Comparison of ENCODE assay signal across 9 cellular contexts in the genomic region with DNA sequence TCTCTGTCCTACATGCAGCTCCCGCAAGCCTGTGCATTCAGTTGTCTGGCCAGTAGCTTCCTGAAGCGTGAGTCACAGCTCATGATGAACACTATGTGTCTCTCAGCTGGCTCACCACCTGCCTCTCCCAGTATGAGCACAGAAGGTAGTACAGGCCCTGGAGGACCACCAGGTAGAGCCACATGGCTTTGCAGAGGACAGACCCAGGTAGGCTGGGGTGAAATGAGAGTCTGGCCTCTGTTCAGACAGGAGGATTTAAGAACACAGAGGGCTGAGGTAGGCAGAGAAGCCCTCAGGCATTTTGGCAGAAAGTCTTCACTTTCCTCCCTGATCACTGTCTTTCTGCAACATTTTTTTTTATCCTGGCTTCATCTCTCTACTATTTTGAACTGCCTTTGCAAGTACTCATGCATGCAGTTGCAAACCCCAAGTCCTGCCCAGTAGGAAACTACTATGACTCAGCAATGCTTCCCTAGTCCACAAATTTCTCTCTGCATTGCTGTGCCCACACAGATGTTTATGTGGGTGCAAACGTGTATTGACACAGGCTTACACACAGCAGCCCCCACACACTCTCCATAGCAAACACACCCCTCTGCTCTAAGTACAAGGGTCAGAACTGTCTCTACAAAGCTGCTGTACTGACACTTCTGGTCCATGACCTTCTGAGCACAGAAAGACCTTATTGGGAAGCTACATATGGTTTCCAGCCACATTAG. TPM values are rescaled to one million over a fixed set of nuclear protein-coding genes. Genes with fewer than 3 reads are reported as not detected.
A peak's percentile ranks its signal among the peaks of the same experiment; 100 is the strongest.
DNase-seq lines count a peak whose midpoint lies in the region; TF ChIP-seq lines count a peak whose summit lies in the region.
"Had no signal": no experiment of that assay in that cellular context is flagged by ENCODE, and none has a peak within 500 bp of the region (broad histone marks: within the 10 kb centered on the region; RNA-seq: fewer than 3 reads in every experiment).

No MANE protein-coding gene starts in this region.

- peak; percentile 69 for DNase-seq in GDM1 (lab: John Stamatoyannopoulos, UW)
- peak; percentile 19 for DNase-seq in HS-5 (ENCODE audit: low read depth)
- peak; percentile 84 for DNase-seq in choroid plexus epithelial cell (ENCODE audit: low read depth)
- DNase-seq in 8988T = no peak
- no peak for DNase-seq in posterior vena cava (ENCODE audit: low spot score)
- no peak for DNase-seq in T-helper 9 cell
- no peak for DNase-seq in GM19240 (ENCODE audit: insufficient read length, low spot score)

- TF ChIP-seq CTCF in choroid plexus epithelial cell (conservative IDR thresholded peaks at IDR 0.05; ENCODE audit: low read depth, low read length) (no peak), parathyroid adenoma (IDR thresholded peaks at IDR 0.05) (no peak)

- intact Hi-C loops in posterior vena cava (cut with DNase I) = no loop called here

- H2AFZ ChIP-seq in parathyroid adenoma = peak overlapping the region; percentile 38

- no peaks in the 10 kb centered on the region for H3K27me3 ChIP-seq in parathyroid adenoma (ENCODE audit: control insufficient read depth, insufficient read depth, low read length)
- H3K27me3 ChIP-seq: body of pancreas had no signal

- H3K4me2 ChIP-seq in parathyroid adenoma (ENCODE audit: low read length) = no peak overlapping the region

- H3K9me3 ChIP-seq in parathyroid adenoma (ENCODE audit: control insufficient read depth, low read length) = no peaks in the 10 kb centered on the region
- H3K9me3 ChIP-seq: body of pancreas had no signal

- no peak overlapping the region for H3K9ac ChIP-seq in parathyroid adenoma

- no peak overlapping the region for H3K27ac ChIP-seq in parathyroid adenoma
- H3K27ac ChIP-seq: body of pancreas had no signal

- H3K4me3 ChIP-seq in choroid plexus epithelial cell (ENCODE audit: low read depth, low read length) (no peak overlapping the region), parathyroid adenoma (ENCODE audit: low read depth, low read length) (no peak overlapping the region)
- H3K4me3 ChIP-seq: body of pancreas had no signal

- H3K79me2 ChIP-seq in parathyroid adenoma = no peaks in the 10 kb centered on the region

- H3K36me3 ChIP-seq in parathyroid adenoma (ENCODE audit: control insufficient read depth, insufficient read depth, low read length) = no peaks in the 10 kb centered on the region

- peaks cover 8% of the 10 kb centered on the region for H3K4me1 ChIP-seq in parathyroid adenoma
- H3K4me1 ChIP-seq: body of pancreas had no signal

RNA-seq across cellular contexts. Expression of gene SDR9C7, which starts 7.2 kb away (rescaled TPM):
- under 1 TPM in 1 of 2 donors, not detected in 1; 0.14 TPM for total RNA-seq in posterior vena cava
- total RNA-seq: body of pancreas had no signal

RNA-seq across cellular contexts. Expression of gene RDH16, which starts 15.9 kb away (rescaled TPM):
- total RNA-seq in posterior vena cava = under 1 TPM; 0.19 to 0.51 TPM

Comparison
In these comparisons a context has a peak if more than half of its experiments do, and no peak if none do; other contexts are left out.
1. DNase-seq: peak in GDM1 (single experiment), HS-5 (single experiment) and choroid plexus epithelial cell (single experiment); none in 8988T (single experiment), posterior vena cava (single experiment), T-helper 9 cell (single experiment) and GM19240 (single experiment).